15 cellular contexts compared by ENCODE assay signal in genomic region chr15:99413955-99414754, GRCh38.
"Had no signal": no experiment of that assay in that cellular context is flagged by ENCODE, and none has a peak within 500 bp of the region (broad histone marks: within the 10 kb centered on the region; RNA-seq: fewer than 3 reads in every experiment).

No MANE protein-coding gene starts in this region.

- H3K9me3 Mint-ChIP-seq: effector memory CD8-positive, alpha-beta T cell; T-helper 2 cell treated with Interferon-gamma antibody and Interleukin-4, amounts not matched to agents 5 μg/mL and 100 μg/mL, for 36 hours had no signal

- H3K27me3 Mint-ChIP-seq: activated naive CD4-positive, alpha-beta T cell treated with anti-CD3 and anti-CD28 coated beads, Interleukin-2, amount 10 ng/mL, durations not matched to agents 7 days and 5 days; effector memory CD8-positive, alpha-beta T cell; naive thymus-derived CD8-positive, alpha-beta T cell; progenitor cell of endocrine pancreas; stimulated activated naive B cell treated with anti-CD40 and anti-IgM and Interleukin-4, amounts not matched to agents 10 μg/mL and 1 μg/mL and 100 μg/mL, for 72 hours had no signal

- ATAC-seq: activated CD8-positive, alpha-beta T cell treated with anti-CD3 and anti-CD28 coated beads, Interleukin-2, amount 10 ng/mL, durations not matched to agents 7 days and 5 days; effector memory CD8-positive, alpha-beta T cell; mucosa of descending colon; naive thymus-derived CD8-positive, alpha-beta T cell; stimulated activated naive B cell treated with anti-CD40 and anti-IgM and Interleukin-4, amounts not matched to agents 10 μg/mL and 1 μg/mL and 100 μg/mL, for 72 hours had no signal

- H3K4me3 Mint-ChIP-seq: activated CD8-positive, alpha-beta T cell treated with anti-CD3 and anti-CD28 coated beads, Interleukin-2, amount 10 ng/mL, durations not matched to agents 7 days and 5 days; activated naive CD4-positive, alpha-beta T cell treated with anti-CD3 and anti-CD28 coated beads, Interleukin-2, amount 10 ng/mL, durations not matched to agents 7 days and 5 days; effector memory CD8-positive, alpha-beta T cell; naive thymus-derived CD8-positive, alpha-beta T cell; stimulated activated naive B cell treated with anti-CD40 and anti-IgM and Interleukin-4, amounts not matched to agents 10 μg/mL and 1 μg/mL and 100 μg/mL, for 72 hours; T-helper 2 cell treated with Interferon-gamma antibody and Interleukin-4, amounts not matched to agents 5 μg/mL and 100 μg/mL, for 36 hours had no signal

- DNase-seq: activated CD8-positive, alpha-beta T cell treated with anti-CD3 and anti-CD28 coated beads, Interleukin-2, amount 10 ng/mL, durations not matched to agents 7 days and 5 days; activated naive CD4-positive, alpha-beta T cell treated with anti-CD3 and anti-CD28 coated beads, Interleukin-2, amount 10 ng/mL, durations not matched to agents 7 days and 5 days; central memory CD4-positive, alpha-beta T cell; cortex of kidney; effector memory CD8-positive, alpha-beta T cell; left cardiac atrium; naive thymus-derived CD8-positive, alpha-beta T cell; right lobe of liver; spleen; stimulated activated CD4-positive, alpha-beta T cell treated with anti-CD3 and anti-CD28 coated beads, Interleukin-2, amount 100 ng/mL, for 24 hours; stimulated activated naive B cell treated with anti-CD40 and anti-IgM and Interleukin-4, amounts not matched to agents 10 μg/mL and 1 μg/mL and 100 μg/mL, for 72 hours; substantia nigra had no signal

- H3K27ac Mint-ChIP-seq: activated CD8-positive, alpha-beta T cell treated with anti-CD3 and anti-CD28 coated beads, Interleukin-2, amount 10 ng/mL, durations not matched to agents 7 days and 5 days; activated naive CD4-positive, alpha-beta T cell treated with anti-CD3 and anti-CD28 coated beads, Interleukin-2, amount 10 ng/mL, durations not matched to agents 7 days and 5 days; effector memory CD8-positive, alpha-beta T cell; progenitor cell of endocrine pancreas; stimulated activated naive B cell treated with anti-CD40 and anti-IgM and Interleukin-4, amounts not matched to agents 10 μg/mL and 1 μg/mL and 100 μg/mL, for 72 hours; T-helper 2 cell treated with Interferon-gamma antibody and Interleukin-4, amounts not matched to agents 5 μg/mL and 100 μg/mL, for 36 hours had no signal
